Comparison of ENCODE assay signal across 28 cellular contexts in genomic region chr13:27383104-27383921, GRCh38. TPM values are rescaled to one million over a fixed set of nuclear protein-coding genes. Genes with fewer than 3 reads are reported as not detected.
A peak's percentile ranks its signal among the peaks of the same experiment; 100 is the strongest.
DNase-seq lines count a peak whose midpoint lies in the region; ATAC-seq, FAIRE-seq and TF ChIP-seq lines count a peak whose summit lies in the region.
"Had no signal": no experiment of that assay in that cellular context is flagged by ENCODE, and none has a peak within 500 bp of the region (broad histone marks: within the 10 kb centered on the region; RNA-seq: fewer than 3 reads in every experiment).

No MANE protein-coding gene starts in this region.

- no TSS peak for BruUV-seq in Panc1 (replicated peaks; lab: Mats Ljungman, UMichigan)

- H3K4me1 ChIP-seq in A549, result 0 out of 3 replicates have a peak, but pooled peaks cover 6% of the 10 kb centered on the region
- no peaks in the 10 kb centered on the region; the same call in 1 of the 2 replicates for H3K4me1 ChIP-seq in Panc1 (ENCODE audit: control insufficient read depth, insufficient read depth, low read length)
- H3K4me1 ChIP-seq: tibial nerve had no signal

- POLR2A ChIA-PET in A549 (lab: Yijun Ruan, JAX) (no interaction called here), Panc1 (lab: Charles Lee) (no interaction called here)

- no peaks in the 10 kb centered on the region for H3K36me3 ChIP-seq in Panc1 (ENCODE audit: control insufficient read depth, insufficient read depth, low read length)
- H3K36me3 ChIP-seq: BE2C, ovary, tibial nerve had no signal

- in situ Hi-C loops in Panc1 (cut with HindIII; ENCODE audit: low pct_unique_long_range_greater_than_20kb, low sequenced_read_pairs), result no loop called here

- H3K4me2 ChIP-seq in A549, result peak overlapping the region; percentile 62
- H3K4me2 ChIP-seq: SK-N-SH had no signal

- H3K27ac ChIP-seq in A549, result peak overlapping the region; percentile 43 to 81; a peak in 5 of 6 replicates
- no peak overlapping the region for H3K27ac ChIP-seq in Panc1 (ENCODE audit: low read length)
- H3K27ac ChIP-seq: ovary, tibial nerve had no signal

- ATAC-seq in A549 (peak; percentile 96 to 97), Panc1 (peak; percentile 77), HG02981 (IDR thresholded peaks at IDR 0.05; ENCODE audit: unreplicated experiment) (no peak), HG03196 (IDR thresholded peaks at IDR 0.05; ENCODE audit: unreplicated experiment) (no peak)
- ATAC-seq: activated CD8-positive, alpha-beta T cell treated with anti-CD3 and anti-CD28 coated beads for 36 hours; CD8-positive, alpha-beta T cell had no signal

- TF ChIP-seq EP300 in A549 (IDR thresholded peaks at IDR 0.05), result no peak

- CTCF ChIA-PET in A549 (lab: Yijun Ruan, JAX) (interaction anchor here (0.8 to 3.1 kb wide), 14 partner anchors 9 to 602 kb away, joined by 3 to 12 read pairs (median 4); partner anchors contain the start of gene GTF3A), Panc1 (lab: Charles Lee) (interaction anchor here (1.4 to 1.6 kb wide), 2 partner anchors 21 to 42 kb away, joined by 3 to 4 read pairs; no protein-coding TSS in a partner anchor)

- DNase-seq in A549 (ENCODE audit: low read depth in 1 of 2, low spot score in 1 of 2) (peak in 1 of 2 experiments; percentile 66), DMS53 treated with DMSO at 0.1 percent for 48 hours (lab: John Stamatoyannopoulos, UW; ENCODE audit: unreplicated experiment) (peak; percentile 75), Panc1 (ENCODE audit: low read depth, low spot score) (no peak), epithelial cell of esophagus (ENCODE audit: low read depth) (peak; percentile 48), GM19240 (ENCODE audit: insufficient read length, low spot score) (no peak)
- no peak for DNase-seq in activated CD4-positive, alpha-beta T cell treated with anti-CD3 and anti-CD28 coated beads, Interleukin-2, amount 50 U/mL, for 4 hours
- DNase-seq: activated CD8-positive, alpha-beta memory T cell treated with anti-CD3 and anti-CD28 coated beads, Interleukin-2, amount 50 U/mL, for 48 hours; activated CD8-positive, alpha-beta T cell treated with anti-CD3 and anti-CD28 coated beads for 36 hours; activated naive CD4-positive, alpha-beta T cell treated with anti-CD3 and anti-CD28 coated beads, Interleukin-2, amount 50 U/mL, for 16 hours; amniotic stem cell; BE2C; CD8-positive, alpha-beta T cell; DMS153; HFFc6; hippocampal formation; immature natural killer cell; NCI-H1092 treated with DMSO at 0.1 percent for 48 hours; NCI-H187 treated with DMSO at 0.1 percent for 48 hours; NCI-H69; ovary; RPMI8226; SK-N-SH; stimulated activated CD4-positive, alpha-beta T cell treated with anti-CD3 and anti-CD28 coated beads, Interleukin-15, amount 100 ng/mL, for 24 hours; stimulated activated CD4-positive, alpha-beta T cell treated with anti-CD3 and anti-CD28 coated beads, Interleukin-4, amount 100 ng/mL, for 4 hours; T-helper 2 cell had no signal

- intact Hi-C loops in Panc1 (cut with micrococcal nuclease; ENCODE audit: unreplicated experiment), result loop anchor here (5.0 to 10.0 kb wide), 2 partner anchors 131 to 444 kb away; no protein-coding TSS in a partner anchor

- FAIRE-seq in A549 (lab: Jason Lieb, UNC), result no peak

- H3K27me3 ChIP-seq in Panc1 (ENCODE audit: control insufficient read depth, insufficient read depth, low read length), result no peaks in the 10 kb centered on the region
- H3K27me3 ChIP-seq: BE2C, ovary had no signal

- 44% methylated on average over 16 of the region's 22 CpGs for WGBS in A549 (ENCODE audit: missing lambda C conversion rate)

- no peak for TF ChIP-seq POLR2A in A549 (IDR thresholded peaks at IDR 0.05; ENCODE audit: low read length)

- H3K4me3 ChIP-seq in A549, result peak overlapping the region; percentile 38
- H3K4me3 ChIP-seq in Panc1 (ENCODE audit: low read depth in 2 of 2, low read length in 2 of 2), result peak overlapping the region; percentile 14 to 27; a peak in 3 of 4 replicates
- no peak overlapping the region for H3K4me3 ChIP-seq in epithelial cell of esophagus (ENCODE audit: low read length)
- H3K4me3 ChIP-seq: ovary, tibial nerve had no signal

- peak; percentile 16 to 28; a peak in 4 of 5 replicates for TF ChIP-seq RAD21 in A549 (conservative IDR thresholded peaks at IDR 0.05 in 1 of 2, IDR thresholded peaks at IDR 0.05 in 1 of 2)

- peak; percentile 8; the same call in 1 of the 3 replicates for TF ChIP-seq CTCF in A549 (IDR thresholded peaks at IDR 0.05)
- TF ChIP-seq CTCF in Panc1 (IDR thresholded peaks at IDR 0.05), result 0 out of 2 replicates have a peak, but pooled peaks have one; percentile 27
- no peak for TF ChIP-seq CTCF in epithelial cell of esophagus (IDR thresholded peaks at IDR 0.05; ENCODE audit: insufficient read depth, low read depth, low read length, missing control alignments)

- H3K9me3 ChIP-seq in A549 (no peaks in the 10 kb centered on the region), Panc1 (ENCODE audit: control insufficient read depth, insufficient read depth, low read depth, low read length) (no peaks in the 10 kb centered on the region)
- H3K9me3 ChIP-seq: BE2C, ovary, SK-N-SH, tibial nerve had no signal

TF ChIP-seq in A549, 52 proteins besides CTCF, POLR2A, EP300 and RAD21:
- no peak for TF ChIP-seq SREBF2 (IDR thresholded peaks at IDR 0.05)
- TF ChIP-seq ZSCAN20 (CRISPR knock-in tag; IDR thresholded peaks at IDR 0.05), result no peak
- TF ChIP-seq HES2 (IDR thresholded peaks at IDR 0.05), result no peak
- no peak for TF ChIP-seq RCOR1 (IDR thresholded peaks at IDR 0.05; ENCODE audit: low read depth, low read length)
- no peak for TF ChIP-seq HOXB5 (CRISPR knock-in tag; IDR thresholded peaks at IDR 0.05)
- TF ChIP-seq RNF2 (IDR thresholded peaks at IDR 0.05; ENCODE audit: borderline replicate concordance, low read depth), result no peak
- TF ChIP-seq TFCP2L1 (CRISPR knock-in tag; IDR thresholded peaks at IDR 0.05), result no peak
- TF ChIP-seq MAX (IDR thresholded peaks at IDR 0.05), result peak; percentile 45; the same call in 1 of the 2 replicates

RNA-seq across cellular contexts. Expression of gene GTF3A, which starts 41.1 kb away (rescaled TPM):
- polyA plus RNA-seq in A549 (2011; rRNA removed) (125 and 132 TPM in 2 replicates), A549 (2017; fragmentation: RNase III; extraction: RNeasy Plus Mini Kit Qiagen cat#74134 plus additional on column Dnase treatment) (93.1 to 99.6 TPM (median 93.4 TPM) in 3 replicates)
- polyA plus RNA-seq in A549 (2012; cell fraction: cytosol; rRNA removed), result 70.0 and 94.7 TPM in 2 replicates
- polyA plus RNA-seq in A549 (2012; cell fraction: nucleus; rRNA removed), result 45.4 and 53.6 TPM in 2 replicates
- polyA minus RNA-seq in A549 (2011; rRNA and poly(A)+ RNA removed), result 38.5 and 41.4 TPM in 2 replicates
- total RNA-seq in Panc1 (2021; ENCODE audit: unreplicated experiment), result 111 TPM
- 81.5 TPM for polyA plus RNA-seq in Panc1 (2012; ENCODE audit: insufficient read length)

Comparison
In these comparisons a context has a peak if more than half of its experiments do, and no peak if none do; other contexts are left out.
1. ATAC-seq: peak in A549 (2 of 2) and Panc1 (single experiment); none in HG02981 (single experiment) and HG03196 (single experiment).
2. DNase-seq: peak in DMS53 treated with DMSO at 0.1 percent for 48 hours (single experiment) and epithelial cell of esophagus (single experiment); none in Panc1 (single experiment), GM19240 (single experiment) and activated CD4-positive, alpha-beta T cell treated with anti-CD3 and anti-CD28 coated beads, Interleukin-2, amount 50 U/mL, for 4 hours (0 of 2).